In the genomic region with DNA sequence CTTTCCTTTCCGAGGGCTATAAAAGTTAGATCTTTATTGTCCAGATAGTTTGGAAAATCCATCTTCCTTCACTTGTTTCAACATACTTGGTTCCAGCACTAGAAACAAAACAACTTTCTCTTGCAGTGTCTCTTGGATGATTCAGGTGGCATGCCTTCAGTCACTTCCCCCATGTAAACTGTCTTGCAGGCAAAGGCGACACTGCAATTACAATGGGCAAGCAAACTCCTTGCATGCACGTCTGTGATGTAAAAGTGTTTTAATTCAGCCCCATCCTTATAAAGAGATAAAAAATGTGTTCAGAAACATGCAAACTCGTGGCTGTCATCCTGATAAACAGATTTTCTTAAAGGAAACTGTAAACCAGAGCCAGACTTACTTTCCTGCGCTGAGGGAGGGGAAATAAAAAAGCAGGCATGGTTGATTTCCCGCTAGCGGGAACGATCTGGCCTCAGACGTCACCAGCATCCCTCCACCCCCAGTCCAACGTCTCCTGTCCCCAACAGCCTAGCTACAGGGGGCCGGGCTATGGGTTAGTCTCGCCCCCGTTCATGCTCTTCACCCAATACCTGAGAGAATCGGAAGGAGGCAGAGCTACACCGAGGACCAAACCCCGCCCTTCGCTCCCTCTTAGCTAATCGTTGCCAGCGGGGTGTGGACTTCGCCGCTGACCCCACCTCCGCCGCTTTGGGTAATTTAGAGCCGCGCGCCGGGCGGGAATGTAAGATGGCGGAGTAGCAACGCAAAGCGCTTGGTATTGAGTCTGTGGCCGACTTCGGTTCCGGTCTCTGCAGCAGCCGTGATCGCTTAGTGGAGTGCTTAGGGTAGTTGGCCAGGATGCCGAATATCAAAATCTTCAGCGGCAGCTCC, we compare ENCODE assay signal across 8 cellular contexts. TPM values are rescaled to one million over a fixed set of nuclear protein-coding genes. Genes with fewer than 3 reads are reported as not detected.
DNase-seq lines count a peak whose midpoint lies in the region; ATAC-seq lines count a peak whose summit lies in the region.

A gene (plus strand): TSS at position 719 of the 870 bp plus-strand sequence. CDS start 119 bp downstream, at position 838.

- H3K4me1 Mint-ChIP-seq in activated CD4-positive, alpha-beta T cell treated with anti-CD3 and anti-CD28 coated beads, Interleukin-2, amount 10 ng/mL, durations not matched to agents 7 days and 5 days: peaks cover 27% of the 10 kb centered on the region

- H3K9me3 ChIP-seq in BLaER1: peaks cover 9% of the 10 kb centered on the region

- H3K27ac ChIP-seq in BLaER1: peak within 1 kb of the TSS; percentile 78

- H3K27ac Mint-ChIP-seq in activated CD4-positive, alpha-beta T cell treated with anti-CD3 and anti-CD28 coated beads, Interleukin-2, amount 10 ng/mL, durations not matched to agents 7 days and 5 days: peak within 1 kb of the TSS; percentile 97

- peaks cover 75% of the 10 kb centered on the region for H3K27me3 ChIP-seq in BLaER1

- peaks cover 2% of the 10 kb centered on the region for H3K36me3 Mint-ChIP-seq in activated CD4-positive, alpha-beta T cell treated with anti-CD3 and anti-CD28 coated beads, Interleukin-2, amount 10 ng/mL, durations not matched to agents 7 days and 5 days (ENCODE audit: low read depth)

- peak; percentile 98 for DNase-seq in NCI-H69 (lab: John Stamatoyannopoulos, UW)
- peak; percentile 93 for DNase-seq in activated CD4-positive, alpha-beta T cell treated with anti-CD3 and anti-CD28 coated beads, Interleukin-2, amount 10 ng/mL, durations not matched to agents 7 days and 5 days
- DNase-seq in dedifferentiated amniotic fluid mesenchymal stem cell (ENCODE audit: extremely low spot score): peak; percentile 71
- peak; percentile 90 for DNase-seq in left lobe of liver (ENCODE audit: low spot score)
- DNase-seq in stimulated activated CD4-positive, alpha-beta T cell treated with anti-CD3 and anti-CD28 coated beads, Interleukin-2, amount 100 ng/mL, for 4 hours (ENCODE audit: low read depth): peak; percentile 84

- peaks cover 16% of the 10 kb centered on the region; the same call in 1 of the 2 replicates for H3K4me1 ChIP-seq in BLaER1

- H3K9me3 Mint-ChIP-seq in activated CD4-positive, alpha-beta T cell treated with anti-CD3 and anti-CD28 coated beads, Interleukin-2, amount 10 ng/mL, durations not matched to agents 7 days and 5 days: no peaks in the 10 kb centered on the region

- H3K4me3 ChIP-seq in BLaER1: peak within 1 kb of the TSS; percentile 75

- ATAC-seq in GM19328 (IDR thresholded peaks at IDR 0.05; ENCODE audit: unreplicated experiment): peak; percentile 100
- ATAC-seq in HG03520 (IDR thresholded peaks at IDR 0.05; ENCODE audit: unreplicated experiment): peak; percentile 99
- ATAC-seq in left lobe of liver: peak; percentile 95

- peak within 1 kb of the TSS; percentile 93 for H3K4me3 Mint-ChIP-seq in activated CD4-positive, alpha-beta T cell treated with anti-CD3 and anti-CD28 coated beads, Interleukin-2, amount 10 ng/mL, durations not matched to agents 7 days and 5 days

- H3K36me3 ChIP-seq in BLaER1: no peaks in the 10 kb centered on the region

- peak within 1 kb of the TSS; percentile 62 for H3K4me2 ChIP-seq in BLaER1

- peak within 1 kb of the TSS; percentile 78 for H3K9ac ChIP-seq in BLaER1

- POLR2A ChIA-PET in activated CD4-positive, alpha-beta T cell treated with anti-CD3 and anti-CD28 coated beads, Interleukin-2, amount 10 ng/mL, durations not matched to agents 7 days and 5 days (lab: Charles Lee): interaction anchor here (1.1 to 1.3 kb wide), 2 partner anchors 148 to 178 kb away, joined by 3 to 4 read pairs; a partner anchor contains a TSS

- H4K20me1 ChIP-seq in BLaER1: peaks cover 40% of the 10 kb centered on the region

- CTCF ChIA-PET in activated CD4-positive, alpha-beta T cell treated with anti-CD3 and anti-CD28 coated beads, Interleukin-2, amount 10 ng/mL, durations not matched to agents 7 days and 5 days (lab: Charles Lee): interaction anchor here (0.6 to 1.7 kb wide), 5 partner anchors 13 to 593 kb away, joined by 3 to 4 read pairs (median 3); a partner anchor contains a TSS

- H3K27me3 Mint-ChIP-seq in activated CD4-positive, alpha-beta T cell treated with anti-CD3 and anti-CD28 coated beads, Interleukin-2, amount 10 ng/mL, durations not matched to agents 7 days and 5 days: no peaks in the 10 kb centered on the region

RNA-seq across cellular contexts. Expression of the gene that starts here (rescaled TPM):
- 10 to 100 TPM; 68.9 to 73.4 TPM for total RNA-seq in activated CD4-positive, alpha-beta T cell treated with anti-CD3 and anti-CD28 coated beads, Interleukin-2, amount 10 ng/mL, durations not matched to agents 7 days and 5 days
- total RNA-seq in left lobe of liver: 29.6 TPM

Comparison
In these comparisons a context has a peak if more than half of its experiments do, and no peak if none do; other contexts are left out.
1. Peak in every context shown above with its lines: DNase-seq, ATAC-seq, H3K4me3 ChIP-seq and H3K27ac ChIP-seq.